Comparison of ENCODE assay signal across 7 cellular contexts in genomic region chr2:227472265-227473018, GRCh38. TPM values are rescaled to one million over a fixed set of nuclear protein-coding genes. Genes with fewer than 3 reads are reported as not detected.
DNase-seq lines count a peak whose midpoint lies in the region; ATAC-seq and FAIRE-seq lines count a peak whose summit lies in the region.

No MANE protein-coding gene starts in this region.

- no peaks in the 10 kb centered on the region for H3K27me3 Mint-ChIP-seq in activated T-helper 1 cell treated with anti-CD3 and anti-CD28 coated beads, Interleukin-12 subunit alpha, Interleukin-12 subunit beta, Interleukin-2, Interleukin-4 antibody, amounts not matched to agents 30 ng/mL and 10 ng/mL and 1 ng/mL, durations not matched to agents 14 hours and 24 hours and 36 hours (ENCODE audit: insufficient read depth)

- DNase-seq in HCEC 1CT (peak; percentile 28), NAMALWA (ENCODE audit: low spot score) (peak; percentile 60), frontal cortex (ENCODE audit: low spot score in 2 of 2) (peak; percentile 49 to 64), nucleus accumbens (lab: John Stamatoyannopoulos, UW) (peak in 29 of 56 donors; percentile 9 to 75 (median 40)), SIG-M5 (lab: John Stamatoyannopoulos, UW) (no peak)
- DNase-seq in activated T-helper 1 cell treated with anti-CD3 and anti-CD28 coated beads, Interleukin-12 subunit alpha, Interleukin-12 subunit beta, Interleukin-2, Interleukin-4 antibody, amounts not matched to agents 30 ng/mL and 10 ng/mL and 1 ng/mL, durations not matched to agents 14 hours and 24 hours and 36 hours (ENCODE audit: low spot score), result peak; percentile 50

- H3K9me3 Mint-ChIP-seq in activated T-helper 1 cell treated with anti-CD3 and anti-CD28 coated beads, Interleukin-12 subunit alpha, Interleukin-12 subunit beta, Interleukin-2, Interleukin-4 antibody, amounts not matched to agents 30 ng/mL and 10 ng/mL and 1 ng/mL, durations not matched to agents 14 hours and 24 hours and 36 hours, result no peaks in the 10 kb centered on the region

- no peak for FAIRE-seq in frontal cortex (lab: Jason Lieb, UNC)

- intact Hi-C loops in activated T-helper 1 cell treated with anti-CD3 and anti-CD28 coated beads, Interleukin-12 subunit alpha, Interleukin-12 subunit beta, Interleukin-2, Interleukin-4 antibody, amounts not matched to agents 30 ng/mL and 10 ng/mL and 1 ng/mL, durations not matched to agents 14 hours and 24 hours and 36 hours (cut with micrococcal nuclease), result loop anchor here (1.0 to 10.0 kb wide), 8 partner anchors 8 to 818 kb away; no protein-coding TSS in a partner anchor

- peak; percentile 71 for ATAC-seq in GM18502 (IDR thresholded peaks at IDR 0.05; ENCODE audit: poor library complexity, unreplicated experiment)

- peak overlapping the region; percentile 88 for H3K4me3 Mint-ChIP-seq in activated T-helper 1 cell treated with anti-CD3 and anti-CD28 coated beads, Interleukin-12 subunit alpha, Interleukin-12 subunit beta, Interleukin-2, Interleukin-4 antibody, amounts not matched to agents 30 ng/mL and 10 ng/mL and 1 ng/mL, durations not matched to agents 14 hours and 24 hours and 36 hours

- peaks cover 11% of the 10 kb centered on the region for H3K36me3 Mint-ChIP-seq in activated T-helper 1 cell treated with anti-CD3 and anti-CD28 coated beads, Interleukin-12 subunit alpha, Interleukin-12 subunit beta, Interleukin-2, Interleukin-4 antibody, amounts not matched to agents 30 ng/mL and 10 ng/mL and 1 ng/mL, durations not matched to agents 14 hours and 24 hours and 36 hours (ENCODE audit: low read depth)

- H3K27ac Mint-ChIP-seq in activated T-helper 1 cell treated with anti-CD3 and anti-CD28 coated beads, Interleukin-12 subunit alpha, Interleukin-12 subunit beta, Interleukin-2, Interleukin-4 antibody, amounts not matched to agents 30 ng/mL and 10 ng/mL and 1 ng/mL, durations not matched to agents 14 hours and 24 hours and 36 hours, result no peak overlapping the region

- peaks cover 54% of the 10 kb centered on the region for H3K4me1 Mint-ChIP-seq in activated T-helper 1 cell treated with anti-CD3 and anti-CD28 coated beads, Interleukin-12 subunit alpha, Interleukin-12 subunit beta, Interleukin-2, Interleukin-4 antibody, amounts not matched to agents 30 ng/mL and 10 ng/mL and 1 ng/mL, durations not matched to agents 14 hours and 24 hours and 36 hours (ENCODE audit: low read depth)

RNA-seq across cellular contexts. Expression of gene AGFG1, which starts 0.5 kb away (rescaled TPM):
- 239 and 252 TPM in 2 replicates for total RNA-seq in activated T-helper 1 cell treated with anti-CD3 and anti-CD28 coated beads, Interleukin-12 subunit alpha, Interleukin-12 subunit beta, Interleukin-2, Interleukin-4 antibody, amounts not matched to agents 30 ng/mL and 10 ng/mL and 1 ng/mL, durations not matched to agents 14 hours and 24 hours and 36 hours
- 73.0 TPM for total RNA-seq in frontal cortex
